In genomic region chr2:1693723-1694122, GRCh38 we compare ENCODE assay signal across 29 cellular contexts.
"Had no signal": no experiment of that assay in that cellular context is flagged by ENCODE, and none has a peak within 500 bp of the region (broad histone marks: within the 10 kb centered on the region; RNA-seq: fewer than 3 reads in every experiment).

No MANE protein-coding gene starts in this region.

- H3K27me3 Mint-ChIP-seq: activated naive CD8-positive, alpha-beta T cell; central memory CD8-positive, alpha-beta T cell; stimulated activated memory B cell treated with anti-CD40 and anti-IgM and Interleukin-4, amounts not matched to agents 10 μg/mL and 1 μg/mL and 100 μg/mL, for 72 hours; stimulated activated naive CD8-positive, alpha-beta T cell treated with anti-CD3 and anti-CD28 coated beads, Interleukin-15, amount 100 ng/mL, for 72 hours had no signal

- H3K27ac ChIP-seq: gastroesophageal sphincter, pancreas, prostate gland, sigmoid colon, thyroid gland, upper lobe of left lung, VCaP had no signal

- H3K4me1 ChIP-seq: pancreas, prostate gland had no signal

- H3K9me3 ChIP-seq: gastroesophageal sphincter, pancreas, prostate gland, sigmoid colon, thyroid gland, upper lobe of left lung had no signal

- H3K36me3 ChIP-seq: pancreas, prostate gland, thyroid gland had no signal

- DNase-seq: activated CD4-positive, alpha-beta T cell treated with anti-CD3 and anti-CD28 coated beads for 48 hours; activated CD4-positive, alpha-beta T cell treated with anti-CD3 and anti-CD28 coated beads, Interleukin-2, amount 50 U/mL, for 48 hours; activated CD8-positive, alpha-beta memory T cell treated with anti-CD3 and anti-CD28 coated beads for 24 hours; activated effector memory CD4-positive, alpha-beta T cell treated with Interleukin-2 at 50 U/mL for 16 hours; activated naive CD4-positive, alpha-beta T cell treated with Interleukin-2 at 50 U/mL for 16 hours; anterior cingulate cortex; dermis blood vessel endothelial cell; effector CD8-positive, alpha-beta T cell; hippocampal formation; immature natural killer cell; pancreas; retina; sigmoid colon; small intestine; stimulated activated CD4-positive, alpha-beta T cell treated with anti-CD3 and anti-CD28 coated beads, Interleukin-1b, Interleukin-23, amount 100 ng/mL, for 48 hours; stimulated activated CD4-positive, alpha-beta T cell treated with anti-CD3 and anti-CD28 coated beads, Interleukin-4, amount 100 ng/mL, for 4 hours; stimulated activated CD8-positive, alpha-beta memory T cell treated with anti-CD3 and anti-CD28 coated beads, Interleukin-4, amount 100 ng/mL, for 48 hours; stimulated activated naive CD8-positive, alpha-beta T cell treated with anti-CD3 and anti-CD28 coated beads, Interleukin-15, amount 100 ng/mL, for 72 hours; thyroid gland; upper lobe of left lung had no signal

- H3K4me3 ChIP-seq: gastroesophageal sphincter, lung, pancreas, prostate gland, sigmoid colon, thyroid gland, upper lobe of left lung had no signal

- H3K27ac Mint-ChIP-seq: activated naive CD8-positive, alpha-beta T cell; immature natural killer cell; nephron; stimulated activated memory B cell treated with anti-CD40 and anti-IgM and Interleukin-4, amounts not matched to agents 10 μg/mL and 1 μg/mL and 100 μg/mL, for 72 hours had no signal

- H3K9me3 Mint-ChIP-seq: nephron had no signal

- H3K4me3 Mint-ChIP-seq: activated naive CD8-positive, alpha-beta T cell; central memory CD8-positive, alpha-beta T cell; immature natural killer cell; nephron; stimulated activated memory B cell treated with anti-CD40 and anti-IgM and Interleukin-4, amounts not matched to agents 10 μg/mL and 1 μg/mL and 100 μg/mL, for 72 hours; stimulated activated naive CD8-positive, alpha-beta T cell treated with anti-CD3 and anti-CD28 coated beads, Interleukin-15, amount 100 ng/mL, for 72 hours had no signal

- H3K27me3 ChIP-seq: gastroesophageal sphincter, pancreas, sigmoid colon, thyroid gland, upper lobe of left lung had no signal

- H3K4me1 Mint-ChIP-seq: central memory CD8-positive, alpha-beta T cell; immature natural killer cell; stimulated activated memory B cell treated with anti-CD40 and anti-IgM and Interleukin-4, amounts not matched to agents 10 μg/mL and 1 μg/mL and 100 μg/mL, for 72 hours; stimulated activated naive CD8-positive, alpha-beta T cell treated with anti-CD3 and anti-CD28 coated beads, Interleukin-15, amount 100 ng/mL, for 72 hours had no signal

- H3K36me3 Mint-ChIP-seq: activated naive CD8-positive, alpha-beta T cell; immature natural killer cell; stimulated activated memory B cell treated with anti-CD40 and anti-IgM and Interleukin-4, amounts not matched to agents 10 μg/mL and 1 μg/mL and 100 μg/mL, for 72 hours had no signal

- ATAC-seq: activated CD4-positive, CD25-positive, alpha-beta regulatory T cell treated with anti-CD3 and anti-CD28 coated beads, Interleukin-2, amount 50 U/mL, for 24 hours; gastroesophageal sphincter; pancreas; stimulated activated memory B cell treated with anti-CD40 and anti-IgM and Interleukin-4, amounts not matched to agents 10 μg/mL and 1 μg/mL and 100 μg/mL, for 72 hours; stimulated activated naive CD8-positive, alpha-beta T cell treated with anti-CD3 and anti-CD28 coated beads, Interleukin-15, amount 100 ng/mL, for 72 hours had no signal
